ENCODE assay signal across 6 cellular contexts in genomic region chr16:1941924-1942809, GRCh38. TPM values are rescaled to one million over a fixed set of nuclear protein-coding genes. Genes with fewer than 3 reads are reported as not detected.
A peak's percentile ranks its signal among the peaks of the same experiment; 100 is the strongest.
DNase-seq lines count a peak whose midpoint lies in the region; ATAC-seq and TF ChIP-seq lines count a peak whose summit lies in the region.

No MANE protein-coding gene starts in this region.

- TF ChIP-seq POLR2A in uterus (IDR thresholded peaks at IDR 0.05) = no peak

- peak overlapping the region; percentile 64 for H2AFZ ChIP-seq in hepatocyte

- no peaks in the 10 kb centered on the region for H3K9me3 Mint-ChIP-seq in CD4-positive, alpha-beta T cell

- WGBS in hepatocyte (ENCODE audit: low lambda C conversion rate, missing lambda C conversion rate) = 38% methylated on average over 16 of the region's 17 CpGs

- no peaks in the 10 kb centered on the region for H3K36me3 ChIP-seq in SJCRH30
- H3K36me3 ChIP-seq in hepatocyte (replicated peaks; ENCODE audit: insufficient read depth, low read depth) = no peaks in the 10 kb centered on the region
- H3K36me3 ChIP-seq in uterus = no peaks in the 10 kb centered on the region

- H3K4me2 ChIP-seq in hepatocyte = peak overlapping the region; percentile 87

- no peaks in the 10 kb centered on the region for H3K27me3 ChIP-seq in CD4-positive, alpha-beta T cell (ENCODE audit: control insufficient read depth, insufficient read depth, low read length)
- H3K27me3 ChIP-seq in SJCRH30 = no peaks in the 10 kb centered on the region
- no peaks in the 10 kb centered on the region for H3K27me3 ChIP-seq in hepatocyte
- H3K27me3 ChIP-seq in uterus = no peaks in the 10 kb centered on the region

- no peaks in the 10 kb centered on the region; the same call in 1 of the 2 replicates for H3K4me1 ChIP-seq in SJCRH30
- peaks cover 24% of the 10 kb centered on the region for H3K4me1 ChIP-seq in hepatocyte (ENCODE audit: insufficient read depth)
- H3K4me1 ChIP-seq in uterus = peaks cover 0 to 5% of the 10 kb centered on the region in 2 donors

- TF ChIP-seq CTCF in CD4-positive, alpha-beta T cell (IDR thresholded peaks at IDR 0.05) = no peak
- TF ChIP-seq CTCF in hepatocyte (IDR thresholded peaks at IDR 0.05; ENCODE audit: poor library complexity) (no peak), uterus (IDR thresholded peaks at IDR 0.05) (no peak)

- H3K9me2 ChIP-seq in hepatocyte (replicated peaks; ENCODE audit: insufficient read depth) = no peaks in the 10 kb centered on the region

- no peak for DNase-seq in CD4-positive, alpha-beta T cell
- no peak for DNase-seq in SJCRH30
- no peak for DNase-seq in hepatocyte (ENCODE audit: low spot score)
- DNase-seq in uterus = no peak
- no peak for DNase-seq in NCI-H1048 (lab: John Stamatoyannopoulos, UW)
- DNase-seq in RKO (ENCODE audit: low spot score) = no peak

- H3K4me3 ChIP-seq in SJCRH30 = peak overlapping the region; percentile 66
- H3K4me3 ChIP-seq in hepatocyte = peak overlapping the region; percentile 70
- peak overlapping the region; percentile 88 to 99 for H3K4me3 ChIP-seq in uterus

- no peaks in the 10 kb centered on the region for H3K9me3 ChIP-seq in CD4-positive, alpha-beta T cell (ENCODE audit: control insufficient read depth, low read length)
- no peaks in the 10 kb centered on the region for H3K9me3 ChIP-seq in SJCRH30 (replicated peaks)
- H3K9me3 ChIP-seq in hepatocyte (ENCODE audit: low read depth) = no peaks in the 10 kb centered on the region
- no peaks in the 10 kb centered on the region for H3K9me3 ChIP-seq in uterus

- no peaks in the 10 kb centered on the region for H4K20me1 ChIP-seq in hepatocyte (ENCODE audit: insufficient read depth, poor library complexity, severe bottlenecking)

- H3K79me2 ChIP-seq in hepatocyte = peaks cover 10% of the 10 kb centered on the region

- H3K27ac ChIP-seq in CD4-positive, alpha-beta T cell (ENCODE audit: low read depth, low read length) = no peak overlapping the region
- H3K27ac ChIP-seq in SJCRH30 (no peak overlapping the region), hepatocyte (peak overlapping the region; percentile 70), uterus (peak overlapping the region; percentile 55 to 81)

- H3K4me3 Mint-ChIP-seq in CD4-positive, alpha-beta T cell = peak overlapping the region; percentile 93

- no peak for ATAC-seq in CD4-positive, alpha-beta T cell (ENCODE audit: poor library complexity)

- CTCF ChIA-PET in CD4-positive, alpha-beta T cell (lab: Charles Lee) = no interaction called here

- no peaks in the 10 kb centered on the region for H3K27me3 Mint-ChIP-seq in CD4-positive, alpha-beta T cell

- H3K4me1 Mint-ChIP-seq in CD4-positive, alpha-beta T cell (ENCODE audit: low read depth) = peaks cover 18% of the 10 kb centered on the region

- H3K27ac Mint-ChIP-seq in CD4-positive, alpha-beta T cell = no peak overlapping the region

- POLR2A ChIA-PET in CD4-positive, alpha-beta T cell (lab: Charles Lee) = interaction anchor here (0.7 to 1.6 kb wide), 3 partner anchors 23 to 115 kb away, joined by 3 to 23 read pairs (median 3); partner anchors contain the start of genes FAHD1, HAGH and RPS2

- peaks cover 13% of the 10 kb centered on the region for H3K36me3 Mint-ChIP-seq in CD4-positive, alpha-beta T cell (ENCODE audit: low read depth)

- intact Hi-C loops in CD4-positive, alpha-beta T cell (cut with DNase I, micrococcal nuclease) = loop anchor here (5.0 kb wide), 3 partner anchors 50 to 175 kb away; partner anchors contain the start of genes NUBP2 (in 1 of the 2) and SPSB3 (in 1 of the 2)
- intact Hi-C loops in uterus (cut with DNase I; ENCODE audit: low total_unique reads) = no loop called here

RNA-seq across cellular contexts. Expression of gene MSRB1, which starts 0.8 kb away (rescaled TPM):
- 1 to 10 TPM; 2.3 to 2.4 TPM for total RNA-seq in CD4-positive, alpha-beta T cell
- total RNA-seq in SJCRH30 (2014; rRNA removed; shearing (Covaris generic)) = 16.0 and 18.7 TPM in 2 replicates
- total RNA-seq in hepatocyte = 31.3 and 43.4 TPM in 2 replicates
- polyA plus RNA-seq in hepatocyte = 48.7 and 62.4 TPM in 2 replicates
- 10 to 100 TPM in 2 of 4 donors, 1 to 10 TPM in 2; 5.6 to 21.2 (median 11.9) TPM for total RNA-seq in uterus

RNA-seq across cellular contexts. Expression of gene RPL3L, which starts 12.3 kb away (rescaled TPM):
- total RNA-seq in CD4-positive, alpha-beta T cell = not detected
- 0.32 and 0.56 TPM in 2 replicates for total RNA-seq in SJCRH30 (2014; rRNA removed; shearing (Covaris generic))
- total RNA-seq in hepatocyte = not detected in 2 replicates
- 0.08 TPM in 1 of 2 replicates, not detected in the other for polyA plus RNA-seq in hepatocyte
- under 1 TPM in 1 of 4 donors, not detected in 3; 0.14 TPM for total RNA-seq in uterus

RNA-seq across cellular contexts. Expression of gene NDUFB10, which starts 17.2 kb away (rescaled TPM):
- 10 to 100 TPM; 40.7 to 41.1 TPM for total RNA-seq in CD4-positive, alpha-beta T cell
- 157 and 169 TPM in 2 replicates for total RNA-seq in SJCRH30 (2014; rRNA removed; shearing (Covaris generic))
- total RNA-seq in hepatocyte = 162 and 234 TPM in 2 replicates
- polyA plus RNA-seq in hepatocyte = 244 and 251 TPM in 2 replicates
- 100 to 1,000 TPM in 1 of 4 donors, 10 to 100 TPM in 3; 50.1 to 532 (median 78.0) TPM for total RNA-seq in uterus

RNA-seq across cellular contexts. Expression of gene RPS2, which starts 22.5 kb away (rescaled TPM):
- 1,000 to 10,000 TPM; 3,604 to 3,755 TPM for total RNA-seq in CD4-positive, alpha-beta T cell
- 4,297 and 4,417 TPM in 2 replicates for total RNA-seq in SJCRH30 (2014; rRNA removed; shearing (Covaris generic))
- 1,991 and 2,285 TPM in 2 replicates for total RNA-seq in hepatocyte
- polyA plus RNA-seq in hepatocyte = 1,449 and 1,663 TPM in 2 replicates
- total RNA-seq in uterus = 1,000 to 10,000 TPM in 3 of 4 donors, 100 to 1,000 TPM in 1; 982 to 2,205 (median 1,458) TPM

RNA-seq across cellular contexts. Expression of gene HS3ST6, which starts 24.0 kb away (rescaled TPM):
- total RNA-seq in CD4-positive, alpha-beta T cell = not detected
- total RNA-seq in SJCRH30 (2014; rRNA removed; shearing (Covaris generic)) = not detected in 2 replicates
- not detected in 2 replicates for total RNA-seq in hepatocyte
- 0.41 and 0.63 TPM in 2 replicates for polyA plus RNA-seq in hepatocyte
- total RNA-seq in uterus = not detected

Comparison
In these comparisons a context has a peak if more than half of its experiments do, and no peak if none do; other contexts are left out.
1. H3K27ac ChIP-seq: peak in hepatocyte (single experiment) and uterus (2 of 2); none in CD4-positive, alpha-beta T cell (single experiment) and SJCRH30 (single experiment).
2. Peak in every context shown above with its lines, with median percentiles within 50 percentile points of each other: H3K4me3 ChIP-seq.